Comparison of ENCODE assay signal across 9 cellular contexts in the genomic region with DNA sequence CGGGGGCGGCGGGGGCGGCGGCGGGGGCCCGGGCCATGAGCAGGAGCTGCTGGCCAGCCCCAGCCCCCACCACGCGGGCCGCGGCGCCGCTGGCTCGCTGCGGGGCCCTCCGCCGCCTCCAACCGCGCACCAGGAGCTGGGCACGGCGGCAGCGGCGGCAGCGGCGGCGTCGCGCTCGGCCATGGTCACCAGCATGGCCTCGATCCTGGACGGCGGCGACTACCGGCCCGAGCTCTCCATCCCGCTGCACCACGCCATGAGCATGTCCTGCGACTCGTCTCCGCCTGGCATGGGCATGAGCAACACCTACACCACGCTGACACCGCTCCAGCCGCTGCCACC. TPM values are rescaled to one million over a fixed set of nuclear protein-coding genes. Genes with fewer than 3 reads are reported as not detected.
A peak's percentile ranks its signal among the peaks of the same experiment; 100 is the strongest.
DNase-seq lines count a peak whose midpoint lies in the region; ATAC-seq and TF ChIP-seq lines count a peak whose summit lies in the region.
"Had no signal": no experiment of that assay in that cellular context is flagged by ENCODE, and none has a peak within 500 bp of the region (broad histone marks: within the 10 kb centered on the region; RNA-seq: fewer than 3 reads in every experiment).

No MANE protein-coding gene starts in this region.

- peaks cover 6% of the 10 kb centered on the region for H3K9me3 Mint-ChIP-seq in activated naive CD8-positive, alpha-beta T cell treated with anti-CD3 and anti-CD28 coated beads for 36 hours
- no peaks in the 10 kb centered on the region for H3K9me3 Mint-ChIP-seq in mesothelial cell of epicardium

- peak overlapping the region; percentile 31 for H3K27ac Mint-ChIP-seq in activated naive CD8-positive, alpha-beta T cell treated with anti-CD3 and anti-CD28 coated beads for 36 hours
- no peak overlapping the region for H3K27ac Mint-ChIP-seq in mesothelial cell of epicardium

- peak overlapping the region; percentile 30; the same call in 1 of the 2 replicates for H3K9ac ChIP-seq in ES-I3 (ENCODE audit: low read depth, low read length)

- H3K4me1 ChIP-seq in A673 (ENCODE audit: insufficient read depth, low read length, poor library complexity, severe bottlenecking) (peaks cover 18% of the 10 kb centered on the region), ES-I3 (ENCODE audit: insufficient read depth, low read length) (peaks cover 10% of the 10 kb centered on the region)

- CTCF ChIA-PET in A673 (lab: Charles Lee) = no interaction called here

- intact Hi-C loops in A673 (cut with micrococcal nuclease; ENCODE audit: unreplicated experiment) (loop anchor here (5.0 to 10.0 kb wide), 4 partner anchors 434 to 689 kb away; no protein-coding TSS in a partner anchor), sciatic nerve (cut with DNase I) (no loop called here)

- peaks cover 94% of the 10 kb centered on the region for H3K27me3 Mint-ChIP-seq in activated naive CD8-positive, alpha-beta T cell treated with anti-CD3 and anti-CD28 coated beads for 36 hours
- peaks cover 96% of the 10 kb centered on the region for H3K27me3 Mint-ChIP-seq in mesothelial cell of epicardium (ENCODE audit: low read depth)

- no TSS peak for BruUV-seq in A673 (replicated peaks; lab: Mats Ljungman, UMichigan)

- no peak for ATAC-seq in sciatic nerve

- peaks cover 41% of the 10 kb centered on the region for H3K4me1 Mint-ChIP-seq in activated naive CD8-positive, alpha-beta T cell treated with anti-CD3 and anti-CD28 coated beads for 36 hours
- peaks cover 32% of the 10 kb centered on the region for H3K4me1 Mint-ChIP-seq in mesothelial cell of epicardium

- no peak for TF ChIP-seq CTCF in A673 (conservative IDR thresholded peaks at IDR 0.05; ENCODE audit: low read depth, low read length)
- no peak for TF ChIP-seq CTCF in mesothelial cell of epicardium (IDR thresholded peaks at IDR 0.05; ENCODE audit: unreplicated experiment)

- H3K4me3 ChIP-seq in A673 (ENCODE audit: low read depth, low read length, poor library complexity, severe bottlenecking) = peak overlapping the region; percentile 18

- H3K27ac ChIP-seq in A673 (ENCODE audit: low read depth, low read length, poor library complexity, severe bottlenecking) = no peak overlapping the region

- H3K4me3 Mint-ChIP-seq in activated naive CD8-positive, alpha-beta T cell treated with anti-CD3 and anti-CD28 coated beads for 36 hours = peak overlapping the region; percentile 74
- H3K4me3 Mint-ChIP-seq in mesothelial cell of epicardium = peak overlapping the region; percentile 58

- H3K9me3 ChIP-seq in A673 (ENCODE audit: low read depth, low read length, poor library complexity, severe bottlenecking) (no peaks in the 10 kb centered on the region), ES-I3 (ENCODE audit: control insufficient read depth, insufficient read depth, low read length) (no peaks in the 10 kb centered on the region)

- POLR2A ChIA-PET in A673 (lab: Charles Lee; ENCODE audit: low non-redundant PET) = no interaction called here

- DNase-seq in A673 (ENCODE audit: low spot score) = no peak
- DNase-seq in activated naive CD8-positive, alpha-beta T cell treated with anti-CD3 and anti-CD28 coated beads for 36 hours = no peak
- DNase-seq in mesothelial cell of epicardium (ENCODE audit: low spot score in 2 of 2, unreplicated experiment in 2 of 2) = no peak
- DNase-seq in NCI-H2196 treated with DMSO at 0.1 percent for 48 hours (lab: John Stamatoyannopoulos, UW; ENCODE audit: unreplicated experiment) = no peak
- DNase-seq in DMS 273 treated with DMSO at 0.1 percent for 48 hours (lab: John Stamatoyannopoulos, UW) = no peak
- DNase-seq in sciatic nerve (ENCODE audit: low spot score) = no peak
- no peak for DNase-seq in stimulated activated CD4-positive, alpha-beta T cell treated with anti-CD3 and anti-CD28 coated beads, Interleukin-4, amount 100 ng/mL, for 24 hours
- DNase-seq: activated naive CD4-positive, alpha-beta T cell treated with Interleukin-2 at 50 U/mL for 16 hours had no signal

- H3K36me3 ChIP-seq in A673 (ENCODE audit: insufficient read depth, low read length, poor library complexity, severe bottlenecking) (no peaks in the 10 kb centered on the region), ES-I3 (ENCODE audit: insufficient read depth, low read length) (no peaks in the 10 kb centered on the region)

- peaks cover 91% of the 10 kb centered on the region for H3K27me3 ChIP-seq in A673 (replicated peaks; ENCODE audit: insufficient read depth, low read depth, low read length, poor library complexity)

- H3K36me3 Mint-ChIP-seq in activated naive CD8-positive, alpha-beta T cell treated with anti-CD3 and anti-CD28 coated beads for 36 hours = peaks cover 2% of the 10 kb centered on the region
- H3K36me3 Mint-ChIP-seq in mesothelial cell of epicardium = no peaks in the 10 kb centered on the region

RNA-seq across cellular contexts. Expression of gene ONECUT2, which starts 0.6 kb away (rescaled TPM):
- 0.66 and 1.2 TPM in 2 replicates for total RNA-seq in A673 (2021)
- total RNA-seq in activated naive CD8-positive, alpha-beta T cell treated with anti-CD3 and anti-CD28 coated beads for 36 hours = not detected
- 0.09 to 0.51 TPM (median 0.09 TPM) in 3 replicates for total RNA-seq in mesothelial cell of epicardium
- not detected for total RNA-seq in sciatic nerve
